7 cellular contexts compared by ENCODE assay signal in the genomic region with DNA sequence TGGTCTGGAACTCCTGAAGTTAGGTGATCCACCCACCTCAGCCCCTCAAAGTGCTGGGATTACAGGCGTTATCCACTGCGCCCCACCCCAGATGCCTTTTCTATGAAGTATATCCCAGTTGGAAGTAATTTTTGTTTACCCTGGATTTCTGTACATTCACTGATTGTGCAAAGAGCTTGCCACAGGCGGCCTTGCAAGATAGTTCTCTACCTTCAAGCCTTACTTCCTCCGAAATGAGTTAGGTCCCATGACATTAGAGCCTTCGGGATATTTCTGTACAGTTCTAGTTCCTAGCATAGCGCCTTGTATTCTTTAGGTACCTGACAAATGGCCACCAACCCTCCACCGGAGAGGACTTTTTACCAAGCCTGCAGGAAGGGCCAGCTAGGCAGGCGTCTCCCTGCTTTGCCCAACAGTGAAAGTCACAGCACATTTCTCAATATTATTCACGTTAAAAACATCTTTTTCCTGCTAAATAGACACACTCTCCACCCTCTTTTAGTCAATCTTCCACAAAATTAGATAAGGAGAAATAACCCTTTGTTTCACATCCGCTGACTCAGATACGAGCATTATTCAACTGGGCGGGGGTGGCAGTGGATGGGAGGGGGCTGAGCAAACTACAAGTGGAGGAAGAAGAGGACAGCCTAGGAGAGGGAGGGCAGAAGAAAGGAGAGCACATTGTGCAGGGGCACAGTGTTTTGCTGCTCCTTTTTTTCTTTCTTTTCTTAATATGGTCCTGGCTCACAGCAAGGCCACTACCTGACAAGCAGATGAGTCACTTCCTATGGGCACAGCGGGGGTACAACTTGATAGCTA. TPM values are rescaled to one million over a fixed set of nuclear protein-coding genes. Genes with fewer than 3 reads are reported as not detected.
DNase-seq lines count a peak whose midpoint lies in the region; ATAC-seq, FAIRE-seq and TF ChIP-seq lines count a peak whose summit lies in the region.

No MANE protein-coding gene starts in this region.

- H3K36me3 Mint-ChIP-seq in dendritic cell treated with granulocyte-macrophage colony-stimulating factor and Interleukin-4, amounts not matched to agents 40 ng/mL and 50 ng/mL, for 4 days (ENCODE audit: low read depth): no peaks in the 10 kb centered on the region
- no peaks in the 10 kb centered on the region for H3K36me3 Mint-ChIP-seq in mesothelial cell of epicardium

- H3K9me3 Mint-ChIP-seq in dendritic cell treated with granulocyte-macrophage colony-stimulating factor and Interleukin-4, amounts not matched to agents 40 ng/mL and 50 ng/mL, for 4 days: no peaks in the 10 kb centered on the region
- no peaks in the 10 kb centered on the region for H3K9me3 Mint-ChIP-seq in mesothelial cell of epicardium

- peak overlapping the region; percentile 66; the same call in 1 of the 2 replicates for H3K4me3 ChIP-seq in H7 (ENCODE audit: insufficient read depth, low read depth, low read length)

- no peaks in the 10 kb centered on the region for H3K36me3 ChIP-seq in H7 (replicated peaks; ENCODE audit: control insufficient read depth, insufficient read depth, low read length)

- no peak overlapping the region for H3K27ac Mint-ChIP-seq in dendritic cell treated with granulocyte-macrophage colony-stimulating factor and Interleukin-4, amounts not matched to agents 40 ng/mL and 50 ng/mL, for 4 days
- H3K27ac Mint-ChIP-seq in mesothelial cell of epicardium: no peak overlapping the region

- peaks cover 25% of the 10 kb centered on the region for H3K4me1 Mint-ChIP-seq in dendritic cell treated with granulocyte-macrophage colony-stimulating factor and Interleukin-4, amounts not matched to agents 40 ng/mL and 50 ng/mL, for 4 days (ENCODE audit: low read depth)
- H3K4me1 Mint-ChIP-seq in mesothelial cell of epicardium: peaks cover 12% of the 10 kb centered on the region

- no peaks in the 10 kb centered on the region; the same call in 1 of the 2 replicates for H3K27me3 ChIP-seq in H7 (ENCODE audit: control insufficient read depth, insufficient read depth, low read length)

- peaks cover 61% of the 10 kb centered on the region for H3K27me3 Mint-ChIP-seq in dendritic cell treated with granulocyte-macrophage colony-stimulating factor and Interleukin-4, amounts not matched to agents 40 ng/mL and 50 ng/mL, for 4 days
- peaks cover 30% of the 10 kb centered on the region for H3K27me3 Mint-ChIP-seq in mesothelial cell of epicardium (ENCODE audit: low read depth)

- peak; percentile 91 for FAIRE-seq in RCC 7860 (lab: Jason Lieb, UNC)

- H3K4me3 Mint-ChIP-seq in dendritic cell treated with granulocyte-macrophage colony-stimulating factor and Interleukin-4, amounts not matched to agents 40 ng/mL and 50 ng/mL, for 4 days: peak overlapping the region; percentile 75
- H3K4me3 Mint-ChIP-seq in mesothelial cell of epicardium: peak overlapping the region; percentile 76

- DNase-seq in H7: no peak
- DNase-seq in RCC 7860 (ENCODE audit: low spot score): peak; percentile 97
- DNase-seq in mesothelial cell of epicardium (ENCODE audit: low spot score in 2 of 2, unreplicated experiment in 2 of 2): no peak
- no peak for DNase-seq in stimulated activated naive CD4-positive, alpha-beta T cell (lab: John Stamatoyannopoulos, UW)
- DNase-seq in mucosa of gallbladder (ENCODE audit: low spot score): no peak

- intact Hi-C loops in dendritic cell treated with granulocyte-macrophage colony-stimulating factor and Interleukin-4, amounts not matched to agents 40 ng/mL and 50 ng/mL, for 4 days (cut with micrococcal nuclease): no loop called here

- TF ChIP-seq CTCF in mesothelial cell of epicardium (IDR thresholded peaks at IDR 0.05; ENCODE audit: unreplicated experiment): no peak

- ATAC-seq in HG03280 (IDR thresholded peaks at IDR 0.05; ENCODE audit: unreplicated experiment): no peak

RNA-seq across cellular contexts. Expression of a gene that starts 40.0 kb away (rescaled TPM):
- 44.0 and 71.5 TPM in 2 replicates for total RNA-seq in H7 (2014; rRNA removed; shearing (Covaris generic))
- total RNA-seq in mesothelial cell of epicardium: 40.5 to 41.8 TPM (median 41.4 TPM) in 3 replicates
- 15.9 TPM for total RNA-seq in mucosa of gallbladder
